9 cellular contexts compared by ENCODE assay signal in genomic region chr3:131216801-131217200, GRCh38.
A peak's percentile ranks its signal among the peaks of the same experiment; 100 is the strongest.
DNase-seq lines count a peak whose midpoint lies in the region; TF ChIP-seq lines count a peak whose summit lies in the region.
"Had no signal": no experiment of that assay in that cellular context is flagged by ENCODE, and none has a peak within 500 bp of the region (broad histone marks: within the 10 kb centered on the region; RNA-seq: fewer than 3 reads in every experiment).

No MANE protein-coding gene starts in this region.

- intact Hi-C loops in CD14-positive monocyte (cut with micrococcal nuclease), result no loop called here

- peak overlapping the region in 1 of 7 donors; percentile 20 for H3K27ac Mint-ChIP-seq in CD14-positive monocyte

- H3K4me3 ChIP-seq in choroid plexus epithelial cell (ENCODE audit: low read depth, low read length), result no peak overlapping the region
- H3K4me3 ChIP-seq: tibial nerve had no signal

- peaks cover 0 to 3% (median 0%) of the 10 kb centered on the region in 7 donors for H3K9me3 Mint-ChIP-seq in CD14-positive monocyte

- peak; percentile 28 for TF ChIP-seq CTCF in choroid plexus epithelial cell (conservative IDR thresholded peaks at IDR 0.05; ENCODE audit: low read depth, low read length)
- no peak for TF ChIP-seq CTCF in CD14-positive monocyte (IDR thresholded peaks at IDR 0.05)

- H3K4me3 Mint-ChIP-seq in CD14-positive monocyte, result no peak overlapping the region

- DNase-seq in Daoy (ENCODE audit: low read depth) (peak; percentile 96), M059J (ENCODE audit: low read depth) (peak; percentile 97), choroid plexus epithelial cell (ENCODE audit: low read depth) (peak; percentile 81), myocyte (ENCODE audit: low read depth) (peak; percentile 83), NCI-H1436 treated with DMSO at 0.1 percent for 48 hours (lab: John Stamatoyannopoulos, UW) (no peak), CD14-positive monocyte (ENCODE audit: low spot score) (no peak)
- no peak for DNase-seq in stimulated activated naive CD4-positive, alpha-beta T cell (lab: John Stamatoyannopoulos, UW)
- DNase-seq in activated CD8-positive, alpha-beta memory T cell treated with anti-CD3 and anti-CD28 coated beads, Interleukin-2, amount 50 U/mL, for 4 hours, result no peak

- H3K36me3 Mint-ChIP-seq in CD14-positive monocyte, result no peaks in the 10 kb centered on the region

- peaks cover 11% of the 10 kb centered on the region for H3K4me1 Mint-ChIP-seq in CD14-positive monocyte

- H3K27me3 Mint-ChIP-seq in CD14-positive monocyte (ENCODE audit: low read depth in 3 of 3), result peaks cover 0 to 2% (median 0%) of the 10 kb centered on the region in 3 donors

Comparison
In these comparisons a context has a peak if more than half of its experiments do, and no peak if none do; other contexts are left out.
1. DNase-seq: peak in Daoy (single experiment), M059J (single experiment), choroid plexus epithelial cell (single experiment) and myocyte (single experiment); none in stimulated activated naive CD4-positive, alpha-beta T cell (0 of 6), activated CD8-positive, alpha-beta memory T cell treated with anti-CD3 and anti-CD28 coated beads, Interleukin-2, amount 50 U/mL, for 4 hours (single experiment), NCI-H1436 treated with DMSO at 0.1 percent for 48 hours (single experiment) and CD14-positive monocyte (single experiment).